In genomic region chr5:72366324-72366976, GRCh38 we compare ENCODE assay signal across 8 cellular contexts. TPM values are rescaled to one million over a fixed set of nuclear protein-coding genes. Genes with fewer than 3 reads are reported as not detected.
A peak's percentile ranks its signal among the peaks of the same experiment; 100 is the strongest.
DNase-seq lines count a peak whose midpoint lies in the region; ATAC-seq, FAIRE-seq and TF ChIP-seq lines count a peak whose summit lies in the region.

No MANE protein-coding gene starts in this region.

- H3K27me3 ChIP-seq in osteoblast (ENCODE audit: insufficient read depth, low read length) = no peaks in the 10 kb centered on the region

- no peaks in the 10 kb centered on the region for H3K4me1 Mint-ChIP-seq in activated CD8-positive, alpha-beta T cell treated with anti-CD3 and anti-CD28 coated beads for 36 hours (ENCODE audit: low read depth)

- FAIRE-seq in frontal cortex (lab: Jason Lieb, UNC) = no peak

- peaks cover 25% of the 10 kb centered on the region for H3K4me1 ChIP-seq in osteoblast (ENCODE audit: insufficient read depth, low read length)

- ATAC-seq in GM19035 (IDR thresholded peaks at IDR 0.05; ENCODE audit: unreplicated experiment) = peak; percentile 77
- peak; percentile 62 for ATAC-seq in HG03280 (IDR thresholded peaks at IDR 0.05; ENCODE audit: unreplicated experiment)
- ATAC-seq in activated CD8-positive, alpha-beta T cell treated with anti-CD3 and anti-CD28 coated beads for 36 hours = peak; percentile 47
- ATAC-seq in GM21360 (IDR thresholded peaks at IDR 0.05; ENCODE audit: unreplicated experiment) = no peak

- no peak overlapping the region for H3K4me3 Mint-ChIP-seq in activated CD8-positive, alpha-beta T cell treated with anti-CD3 and anti-CD28 coated beads for 36 hours

- no peaks in the 10 kb centered on the region for H3K9me3 Mint-ChIP-seq in activated CD8-positive, alpha-beta T cell treated with anti-CD3 and anti-CD28 coated beads for 36 hours

- peak; percentile 61 for TF ChIP-seq CTCF in activated CD8-positive, alpha-beta T cell treated with anti-CD3 and anti-CD28 coated beads for 36 hours (IDR thresholded peaks at IDR 0.05)
- TF ChIP-seq CTCF in osteoblast (IDR thresholded peaks at IDR 0.05; ENCODE audit: extremely low read depth, low read depth, low read length) = peak; percentile 89

- no peaks in the 10 kb centered on the region for H3K27me3 Mint-ChIP-seq in activated CD8-positive, alpha-beta T cell treated with anti-CD3 and anti-CD28 coated beads for 36 hours

- H2AFZ ChIP-seq in osteoblast (ENCODE audit: low read length) = no peak overlapping the region

- no peaks in the 10 kb centered on the region for H4K20me1 ChIP-seq in osteoblast (ENCODE audit: insufficient read depth, low read length)

- DNase-seq in COLO829 (ENCODE audit: low spot score) (peak; percentile 35), NCI-H69 (lab: John Stamatoyannopoulos, UW) (peak; percentile 69), frontal cortex (ENCODE audit: low spot score in 2 of 2) (peak; percentile 8 to 36), osteoblast (ENCODE audit: insufficient read length, low spot score, missing footprints) (no peak)
- peak; percentile 54 for DNase-seq in activated CD8-positive, alpha-beta T cell treated with anti-CD3 and anti-CD28 coated beads for 36 hours

- H3K27ac ChIP-seq in osteoblast (ENCODE audit: low read depth, low read length) = peak overlapping the region; percentile 3

- POLR2A ChIA-PET in activated CD8-positive, alpha-beta T cell treated with anti-CD3 and anti-CD28 coated beads for 36 hours (lab: Charles Lee) = no interaction called here

- H3K36me3 Mint-ChIP-seq in activated CD8-positive, alpha-beta T cell treated with anti-CD3 and anti-CD28 coated beads for 36 hours (ENCODE audit: low read depth) = peaks cover 20% of the 10 kb centered on the region

- no peak overlapping the region for H3K4me3 ChIP-seq in osteoblast (ENCODE audit: insufficient read depth, low read length)

- CTCF ChIA-PET in activated CD8-positive, alpha-beta T cell treated with anti-CD3 and anti-CD28 coated beads for 36 hours (lab: Charles Lee) = interaction anchor here (0.7 to 2.1 kb wide), 13 partner anchors 9 to 701 kb away, joined by 3 to 11 read pairs (median 5); no protein-coding TSS in a partner anchor

- no peak overlapping the region for H3K4me2 ChIP-seq in osteoblast (ENCODE audit: insufficient read depth, low read length)

- intact Hi-C loops in activated CD8-positive, alpha-beta T cell treated with anti-CD3 and anti-CD28 coated beads for 36 hours (cut with micrococcal nuclease) = no loop called here

- no peaks in the 10 kb centered on the region for H3K9me3 ChIP-seq in osteoblast (ENCODE audit: low read depth, low read length)

- H3K27ac Mint-ChIP-seq in activated CD8-positive, alpha-beta T cell treated with anti-CD3 and anti-CD28 coated beads for 36 hours = no peak overlapping the region

- peaks cover 11% of the 10 kb centered on the region for H3K36me3 ChIP-seq in osteoblast (ENCODE audit: insufficient read depth, low read length)

- H3K79me2 ChIP-seq in osteoblast (ENCODE audit: insufficient read depth, low read length) = no peaks in the 10 kb centered on the region

RNA-seq across cellular contexts. Expression of gene PTCD2, which starts 46.3 kb away (rescaled TPM):
- total RNA-seq in activated CD8-positive, alpha-beta T cell treated with anti-CD3 and anti-CD28 coated beads for 36 hours = 10 to 100 TPM; 10.9 to 11.7 TPM
- total RNA-seq in frontal cortex (4.9 TPM), osteoblast (8.3 and 9.4 TPM in 2 replicates)

RNA-seq across cellular contexts. Expression of gene MRPS27, which starts 46.4 kb away (rescaled TPM):
- total RNA-seq in activated CD8-positive, alpha-beta T cell treated with anti-CD3 and anti-CD28 coated beads for 36 hours = 10 to 100 TPM; 91.5 to 99.1 TPM
- total RNA-seq in frontal cortex (69.3 TPM), osteoblast (98.1 and 106 TPM in 2 replicates)
